9 cellular contexts compared by ENCODE assay signal in the genomic region with DNA sequence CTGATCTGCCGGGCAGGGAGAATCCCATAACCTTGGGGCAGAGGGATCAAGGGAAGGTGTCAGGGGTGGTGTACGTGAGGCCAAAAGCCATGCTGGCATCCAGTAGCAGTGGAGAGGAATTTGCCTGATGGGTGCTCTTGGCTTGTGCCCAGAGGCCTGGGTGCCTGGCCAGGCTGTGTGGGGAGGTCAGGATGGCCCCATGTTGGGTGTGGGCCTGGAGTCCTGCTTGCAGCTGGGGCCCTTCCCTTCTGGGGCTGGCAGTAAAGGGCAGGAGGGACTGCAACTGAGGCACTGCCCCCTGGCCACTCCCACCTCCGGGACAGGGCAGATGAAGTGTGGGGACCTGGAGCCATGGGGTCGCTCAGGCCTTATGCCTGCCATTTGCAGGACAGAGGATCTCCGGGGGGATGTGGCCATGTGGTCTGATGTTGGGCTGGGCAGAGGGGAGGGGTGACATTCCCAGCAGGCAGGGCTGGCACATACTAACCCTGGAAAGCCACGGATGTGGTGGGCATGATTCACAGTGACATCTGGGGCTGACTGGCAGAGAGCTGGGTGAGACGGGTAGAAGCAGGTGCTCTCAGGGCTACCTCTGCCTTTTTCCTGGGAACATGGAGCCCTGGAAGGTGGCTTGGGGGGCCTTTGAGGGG. TPM values are rescaled to one million over a fixed set of nuclear protein-coding genes. Genes with fewer than 3 reads are reported as not detected.
DNase-seq lines count a peak whose midpoint lies in the region; ATAC-seq, FAIRE-seq and TF ChIP-seq lines count a peak whose summit lies in the region.
"Had no signal": no experiment of that assay in that cellular context is flagged by ENCODE, and none has a peak within 500 bp of the region (broad histone marks: within the 10 kb centered on the region; RNA-seq: fewer than 3 reads in every experiment).

No MANE protein-coding gene starts in this region.

- WGBS in body of pancreas, 2 donors: 74% methylated on average over 7 of the region's 7 CpGs; no CpG with 5 or more reads in 1 of the 2 donors

- no peaks in the 10 kb centered on the region for H3K9me3 Mint-ChIP-seq in dendritic cell treated with granulocyte-macrophage colony-stimulating factor and Interleukin-4, amounts not matched to agents 40 ng/mL and 50 ng/mL, for 4 days

- H3K4me3 ChIP-seq in skeletal muscle tissue (ENCODE audit: low read length in 3 of 3): no peak overlapping the region
- no peak overlapping the region for H3K4me3 ChIP-seq in body of pancreas

- peak overlapping the region; percentile 40 for H3K27ac ChIP-seq in skeletal muscle tissue (ENCODE audit: low read depth, low read length)
- peak overlapping the region in 1 of 4 donors; percentile 74 for H3K27ac ChIP-seq in body of pancreas
- H3K27ac ChIP-seq: VCaP had no signal

- TF ChIP-seq CTCF in body of pancreas (IDR thresholded peaks at IDR 0.05): no peak

- peak overlapping the region; percentile 97 for H3K27ac Mint-ChIP-seq in dendritic cell treated with granulocyte-macrophage colony-stimulating factor and Interleukin-4, amounts not matched to agents 40 ng/mL and 50 ng/mL, for 4 days

- H3K4me3 Mint-ChIP-seq in dendritic cell treated with granulocyte-macrophage colony-stimulating factor and Interleukin-4, amounts not matched to agents 40 ng/mL and 50 ng/mL, for 4 days: peak overlapping the region; percentile 93

- H3K27me3 ChIP-seq in skeletal muscle tissue (ENCODE audit: control insufficient read depth in 3 of 3, insufficient read depth in 3 of 3, low read length in 3 of 3) (peaks cover 0 to 12% (median 0%) of the 10 kb centered on the region in 3 donors), body of pancreas (peaks cover 0 to 5% of the 10 kb centered on the region in 2 donors)

- no peak for ATAC-seq in HG03196 (IDR thresholded peaks at IDR 0.05; ENCODE audit: unreplicated experiment)
- no peak for ATAC-seq in GM21619 (IDR thresholded peaks at IDR 0.05; ENCODE audit: unreplicated experiment)
- ATAC-seq in body of pancreas: no peak

- H3K4me1 Mint-ChIP-seq in dendritic cell treated with granulocyte-macrophage colony-stimulating factor and Interleukin-4, amounts not matched to agents 40 ng/mL and 50 ng/mL, for 4 days (ENCODE audit: low read depth): peaks cover 85% of the 10 kb centered on the region

- H3K36me3 Mint-ChIP-seq in dendritic cell treated with granulocyte-macrophage colony-stimulating factor and Interleukin-4, amounts not matched to agents 40 ng/mL and 50 ng/mL, for 4 days (ENCODE audit: low read depth): peaks cover 50% of the 10 kb centered on the region

- FAIRE-seq in GM12891 (lab: Jason Lieb, UNC): peak; percentile 80

- H3K4me1 ChIP-seq in skeletal muscle tissue (ENCODE audit: control insufficient read depth in 3 of 3, insufficient read depth in 3 of 3, low read length in 3 of 3): peaks cover 48 to 72% (median 52%) of the 10 kb centered on the region in 3 donors
- peaks cover 41% of the 10 kb centered on the region for H3K4me1 ChIP-seq in body of pancreas

- peak overlapping the region; percentile 40 to 47 (median 45) for H3K9ac ChIP-seq in skeletal muscle tissue (ENCODE audit: low read depth in 1 of 3, low read length in 3 of 3)

- DNase-seq in GM12891 (ENCODE audit: insufficient read length, low spot score): no peak
- peak; percentile 93 for DNase-seq in SW480 (ENCODE audit: low spot score)
- DNase-seq in posterior vena cava (ENCODE audit: low spot score): no peak
- no peak for DNase-seq in body of pancreas

- no peaks in the 10 kb centered on the region for H3K27me3 Mint-ChIP-seq in dendritic cell treated with granulocyte-macrophage colony-stimulating factor and Interleukin-4, amounts not matched to agents 40 ng/mL and 50 ng/mL, for 4 days

- H3K9me3 ChIP-seq in skeletal muscle tissue (ENCODE audit: control insufficient read depth in 3 of 3, low read length in 3 of 3) (no peaks in the 10 kb centered on the region), body of pancreas (no peaks in the 10 kb centered on the region)

- intact Hi-C loops in dendritic cell treated with granulocyte-macrophage colony-stimulating factor and Interleukin-4, amounts not matched to agents 40 ng/mL and 50 ng/mL, for 4 days (cut with micrococcal nuclease): loop anchor here (5.0 kb wide), 1 partner anchor 92 kb away; a partner anchor contains a TSS
- intact Hi-C loops in posterior vena cava (cut with DNase I) (no loop called here), body of pancreas (cut with DNase I) (no loop called here)

- no peaks in the 10 kb centered on the region for H3K36me3 ChIP-seq in skeletal muscle tissue (ENCODE audit: control insufficient read depth in 3 of 3, insufficient read depth in 3 of 3, low read length in 3 of 3)
- H3K36me3 ChIP-seq in body of pancreas (replicated peaks in 1 of 2; ENCODE audit: insufficient read depth in 1 of 2, low read depth in 2 of 2): no peaks in the 10 kb centered on the region

- TF ChIP-seq POLR2A in GM12891 (IDR thresholded peaks at IDR 0.05; ENCODE audit: low read depth, low read length) (0 out of 2 replicates have a peak, but pooled peaks have one; percentile 13), body of pancreas (IDR thresholded peaks at IDR 0.05) (no peak)

TF ChIP-seq in GM12891, 5 proteins besides CTCF, POLR2A, EP300 and RAD21:
- TF ChIP-seq TAF1 (IDR thresholded peaks at IDR 0.05; ENCODE audit: low read depth, low read length): no peak
- no peak for TF ChIP-seq POLR2AphosphoS5 (IDR thresholded peaks at IDR 0.05; ENCODE audit: low read depth, low read length)
- no peak for TF ChIP-seq PAX5 (IDR thresholded peaks at IDR 0.05; ENCODE audit: insufficient read depth, low read length, severe bottlenecking)
TF ChIP-seq in GM12891: peak in this region for 0.

RNA-seq across cellular contexts. Expression of a gene that starts 3.5 kb away (rescaled TPM):
- polyA plus RNA-seq in GM12891 (2012; ENCODE audit: low read depth, missing spikeins): 49.2 TPM
- total RNA-seq in skeletal muscle tissue (3.1 TPM), posterior vena cava (10 to 100 TPM; 19.5 to 28.2 TPM), body of pancreas (1 to 10 TPM; 4.0 to 5.2 TPM)

RNA-seq across cellular contexts. Expression of a gene that starts 36.7 kb away (rescaled TPM):
- 0.35 TPM for polyA plus RNA-seq in GM12891 (2012; ENCODE audit: low read depth, missing spikeins)
- total RNA-seq in skeletal muscle tissue (not detected), posterior vena cava (not detected), body of pancreas (1 to 10 TPM in 1 of 2 donors, not detected in 1; 1.0 TPM)
